Comparison of ENCODE assay signal across 17 cellular contexts in the genomic region with DNA sequence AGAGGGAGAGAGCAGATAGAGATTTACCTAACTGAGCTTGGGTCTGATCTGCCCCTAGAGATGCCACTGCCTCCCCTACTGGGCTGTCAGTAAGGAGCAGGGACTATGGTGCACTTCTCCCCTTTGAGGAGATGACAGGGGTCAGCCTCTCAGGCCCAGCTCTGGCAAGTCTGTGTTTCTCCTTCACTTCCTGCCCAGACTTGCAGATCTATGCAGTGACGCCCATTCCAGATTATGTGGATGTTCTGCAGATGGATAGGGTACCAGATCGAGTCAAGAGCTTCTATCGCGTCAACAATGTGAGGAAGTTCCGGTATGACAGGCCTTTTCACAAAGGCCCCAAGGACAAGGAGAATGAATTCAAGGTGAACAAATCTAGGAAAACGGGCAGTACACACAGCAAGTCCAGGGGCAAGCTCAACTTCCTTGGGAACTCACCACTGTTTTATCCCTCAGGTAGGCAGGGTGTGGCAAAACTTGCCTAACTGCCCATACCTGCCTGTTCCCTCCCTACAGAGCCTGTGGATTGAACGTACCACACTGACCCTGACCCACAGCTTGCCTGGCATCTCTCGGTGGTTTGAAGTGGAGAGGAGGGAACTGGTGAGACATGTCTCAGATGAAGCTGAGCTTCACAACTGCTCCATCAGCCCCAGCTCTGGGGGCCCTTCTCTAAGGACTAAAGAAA. TPM values are rescaled to one million over a fixed set of nuclear protein-coding genes. Genes with fewer than 3 reads are reported as not detected.
A peak's percentile ranks its signal among the peaks of the same experiment; 100 is the strongest.
DNase-seq lines count a peak whose midpoint lies in the region; ATAC-seq, FAIRE-seq and TF ChIP-seq lines count a peak whose summit lies in the region.
"Had no signal": no experiment of that assay in that cellular context is flagged by ENCODE, and none has a peak within 500 bp of the region (broad histone marks: within the 10 kb centered on the region; RNA-seq: fewer than 3 reads in every experiment).

No MANE protein-coding gene starts in this region.

- H3K36me3 ChIP-seq in mammary epithelial cell (ENCODE audit: insufficient read depth, low read length) (no peaks in the 10 kb centered on the region), breast epithelium (no peaks in the 10 kb centered on the region), bronchial epithelial cell (ENCODE audit: control insufficient read depth, insufficient read depth, low read length) (no peaks in the 10 kb centered on the region), keratinocyte (ENCODE audit: control insufficient read depth in 2 of 2, extremely low read depth in 1 of 2, insufficient read depth in 2 of 2, low read length in 2 of 2) (no peaks in the 10 kb centered on the region)
- H3K36me3 ChIP-seq: MG63 had no signal

- WGBS in mammary epithelial cell (ENCODE audit: low coverage, missing lambda C conversion rate): 79% methylated on average over 8 of the region's 8 CpGs

- intact Hi-C loops in mammary epithelial cell (cut with micrococcal nuclease): no loop called here
- intact Hi-C loops in breast epithelium (cut with DNase I; ENCODE audit: low total_unique reads): no loop called here

- CTCF ChIA-PET in mammary epithelial cell (lab: Charles Lee; ENCODE audit: low non-redundant PET): no interaction called here

- H3K4me2 ChIP-seq in mammary epithelial cell (ENCODE audit: insufficient read depth, low read depth, low read length) (no peak overlapping the region), keratinocyte (ENCODE audit: control insufficient read depth, extremely low read depth, insufficient read depth, low read depth, low read length) (peak overlapping the region; percentile 12)

- FAIRE-seq in bronchial epithelial cell (lab: Jason Lieb, UNC) (peak; percentile 50), keratinocyte (lab: Jason Lieb, UNC) (no peak)
- FAIRE-seq: H54, RCC 7860 had no signal

- no peak for ATAC-seq in HG03378 (IDR thresholded peaks at IDR 0.05; ENCODE audit: unreplicated experiment)
- ATAC-seq: Right ventricle myocardium inferior had no signal

- no peaks in the 10 kb centered on the region for H3K79me2 ChIP-seq in mammary epithelial cell (ENCODE audit: insufficient read depth, low read length)
- H3K79me2 ChIP-seq in keratinocyte (ENCODE audit: control insufficient read depth, insufficient read depth, low read length): no peaks in the 10 kb centered on the region

- H2AFZ ChIP-seq in mammary epithelial cell (ENCODE audit: low read depth, low read length) (no peak overlapping the region), keratinocyte (ENCODE audit: control insufficient read depth, low read length) (no peak overlapping the region)

- H3K9me3 ChIP-seq in mammary epithelial cell (replicated peaks; ENCODE audit: insufficient read depth, low read length) (no peaks in the 10 kb centered on the region), breast epithelium (no peaks in the 10 kb centered on the region), keratinocyte (ENCODE audit: control insufficient read depth, low read depth, low read length) (no peaks in the 10 kb centered on the region)
- H3K9me3 ChIP-seq: MG63 had no signal

- BruUV-seq in mammary epithelial cell (replicated peaks; lab: Mats Ljungman, UMichigan): no TSS peak

- H3K4me1 ChIP-seq in mammary epithelial cell (ENCODE audit: insufficient read depth, low read length): peaks cover 11% of the 10 kb centered on the region
- H3K4me1 ChIP-seq in breast epithelium: no peaks in the 10 kb centered on the region
- H3K4me1 ChIP-seq in keratinocyte (ENCODE audit: control insufficient read depth, extremely low read depth, insufficient read depth, low read length): peaks cover 6% of the 10 kb centered on the region

- H3K27ac ChIP-seq in mammary epithelial cell (ENCODE audit: insufficient read depth, low read depth, low read length) (no peak overlapping the region), breast epithelium (no peak overlapping the region), keratinocyte (ENCODE audit: control insufficient read depth, insufficient read depth, low read length) (no peak overlapping the region)

- H3K27me3 ChIP-seq in mammary epithelial cell (ENCODE audit: insufficient read depth, low read length): no peaks in the 10 kb centered on the region
- H3K27me3 ChIP-seq in breast epithelium: no peaks in the 10 kb centered on the region
- no peaks in the 10 kb centered on the region for H3K27me3 ChIP-seq in bronchial epithelial cell (ENCODE audit: control insufficient read depth, insufficient read depth, low read length)
- H3K27me3 ChIP-seq in keratinocyte (ENCODE audit: control insufficient read depth, extremely low read depth, insufficient read depth, low read length): no peaks in the 10 kb centered on the region
- H3K27me3 ChIP-seq: MG63 had no signal

- TF ChIP-seq CTCF in mammary epithelial cell (conservative IDR thresholded peaks at IDR 0.05 in 1 of 2, IDR thresholded peaks at IDR 0.05 in 1 of 2; ENCODE audit: extremely low read depth in 1 of 2, insufficient read depth in 1 of 2, low read depth in 1 of 2, low read length in 2 of 2) (no peak), breast epithelium (IDR thresholded peaks at IDR 0.05) (no peak), bronchial epithelial cell (IDR thresholded peaks at IDR 0.05; ENCODE audit: insufficient read depth, low read length, severe bottlenecking) (no peak), keratinocyte (optimal IDR thresholded peaks at IDR 0.05 in 1 of 3, IDR thresholded peaks at IDR 0.05 in 1 of 3, conservative IDR thresholded peaks at IDR 0.05 in 1 of 3; ENCODE audit: extremely low read depth in 1 of 3, insufficient read depth in 2 of 3, low read length in 3 of 3) (no peak)

- in situ Hi-C loops in mammary epithelial cell (cut with MboI; ENCODE audit: low sequenced_read_pairs in 2 of 2) (loop anchor here in 1 of 2 donors (25.0 kb wide), 1 partner anchor 394 kb away; no protein-coding TSS in a partner anchor), ACHN (cut with HindIII; ENCODE audit: low pct_ligation_motif_present, low pct_unique_long_range_greater_than_20kb, low sequenced_read_pairs) (no loop called here)

- DNase-seq in mammary epithelial cell (peak; percentile 13), breast epithelium (ENCODE audit: low spot score in 2 of 2) (no peak), bronchial epithelial cell (ENCODE audit: low read depth) (peak; percentile 70), keratinocyte (ENCODE audit: low read depth, low spot score) (no peak), ureter (ENCODE audit: low spot score) (peak; percentile 64), ACHN (no peak)
- DNase-seq in stimulated activated CD4-positive, alpha-beta T cell treated with anti-CD3 and anti-CD28 coated beads, Interleukin-4, amount 100 ng/mL, for 4 hours: no peak
- DNase-seq: DMS79, Kasumi-1, MG63, NCI-H1417 treated with DMSO at 0.1 percent for 48 hours, NCI-H187 treated with DMSO at 0.1 percent for 48 hours, NCI-H748 treated with DMSO at 0.1 percent for 48 hours had no signal

- H3K9ac ChIP-seq in mammary epithelial cell (ENCODE audit: insufficient read depth, low read length) (no peak overlapping the region), keratinocyte (ENCODE audit: control insufficient read depth, extremely low read depth, insufficient read depth, low read length) (no peak overlapping the region)

- H4K20me1 ChIP-seq in mammary epithelial cell (ENCODE audit: insufficient read depth, low read length) (no peaks in the 10 kb centered on the region), keratinocyte (ENCODE audit: control insufficient read depth, extremely low read depth, insufficient read depth, low read length) (no peaks in the 10 kb centered on the region)

- H3K4me3 ChIP-seq in mammary epithelial cell (replicated peaks in 1 of 3; ENCODE audit: insufficient read depth in 1 of 3, low read depth in 2 of 3, low read length in 3 of 3) (no peak overlapping the region), breast epithelium (no peak overlapping the region), bronchial epithelial cell (ENCODE audit: low read depth, low read length) (no peak overlapping the region), keratinocyte (ENCODE audit: control insufficient read depth in 2 of 3, extremely low read depth in 1 of 3, insufficient read depth in 2 of 3, low read depth in 1 of 3, low read length in 3 of 3) (no peak overlapping the region)
- H3K4me3 ChIP-seq: MG63 had no signal

- H3K9me1 ChIP-seq in keratinocyte (ENCODE audit: control insufficient read depth, extremely low read depth, insufficient read depth, low read length): no peaks in the 10 kb centered on the region

- dilution Hi-C loops in mammary epithelial cell (cut with HindIII; ENCODE audit: low sequenced_read_pairs) (no loop called here), keratinocyte (cut with MboI; ENCODE audit: extremely low pct_ligation_motif_present, low sequenced_read_pairs) (loop anchor here (25.0 kb wide), 1 partner anchor 244 kb away; no protein-coding TSS in a partner anchor)

- no peak for TF ChIP-seq POLR2A in breast epithelium (IDR thresholded peaks at IDR 0.05)

RNA-seq across cellular contexts. Expression of gene MANF, which starts 29.1 kb away (rescaled TPM):
- total RNA-seq in mammary epithelial cell: 100 to 1,000 TPM in 1 of 2 donors, 10 to 100 TPM in 1; 38.0 to 185 TPM
- 132 TPM for polyA plus RNA-seq in mammary epithelial cell
- 109 TPM for polyA minus RNA-seq in mammary epithelial cell
- total RNA-seq in breast epithelium: 10 to 100 TPM; 34.2 to 80.6 (median 40.0) TPM
- 248 and 315 TPM in 2 replicates for total RNA-seq in bronchial epithelial cell
- 71.1 to 156 TPM (median 143 TPM) in 3 replicates for polyA plus RNA-seq in keratinocyte
- polyA plus RNA-seq in keratinocyte (2011; ENCODE audit: low read depth): 252 TPM
- 130 and 172 TPM in 2 replicates for polyA plus RNA-seq in keratinocyte (2011; cell fraction: cytosol; rRNA removed)
- 119 and 134 TPM in 2 replicates for polyA plus RNA-seq in keratinocyte (2011; cell fraction: nucleus; rRNA removed)
- polyA plus RNA-seq in keratinocyte (2012; ENCODE audit: low replicate concordance): 155 and 156 TPM in 2 replicates
- polyA minus RNA-seq in keratinocyte: 10.5 to 43.9 TPM (median 12.8 TPM) in 3 replicates
- 34.1 TPM for polyA minus RNA-seq in keratinocyte (2011; cell fraction: cytosol; rRNA and poly(A)+ RNA removed)
- 10.1 and 17.4 TPM in 2 replicates for polyA minus RNA-seq in keratinocyte (2011; cell fraction: nucleus; rRNA and poly(A)+ RNA removed)
- 90.4 TPM for total RNA-seq in ureter

RNA-seq across cellular contexts. Expression of gene RBM15B, which starts 35.0 kb away (rescaled TPM):
- 10 to 100 TPM; 33.3 to 40.8 TPM for total RNA-seq in mammary epithelial cell
- 19.5 TPM for polyA plus RNA-seq in mammary epithelial cell
- 27.2 TPM for polyA minus RNA-seq in mammary epithelial cell
- 10 to 100 TPM; 24.6 to 32.5 (median 28.7) TPM for total RNA-seq in breast epithelium
- total RNA-seq in bronchial epithelial cell: 30.5 and 36.1 TPM in 2 replicates
- polyA plus RNA-seq in keratinocyte: 10.1 to 17.4 TPM (median 10.2 TPM) in 3 replicates
- polyA plus RNA-seq in keratinocyte (2011; ENCODE audit: low read depth): 5.5 TPM
- polyA plus RNA-seq in keratinocyte (2011; cell fraction: cytosol; rRNA removed): 10.4 and 13.4 TPM in 2 replicates
- 11.7 and 13.6 TPM in 2 replicates for polyA plus RNA-seq in keratinocyte (2011; cell fraction: nucleus; rRNA removed)
- polyA plus RNA-seq in keratinocyte (2012; ENCODE audit: low replicate concordance): 11.8 and 23.2 TPM in 2 replicates
- 14.2 to 32.1 TPM (median 15.0 TPM) in 3 replicates for polyA minus RNA-seq in keratinocyte
- 19.0 TPM for polyA minus RNA-seq in keratinocyte (2011; cell fraction: cytosol; rRNA and poly(A)+ RNA removed)
- 11.0 and 12.3 TPM in 2 replicates for polyA minus RNA-seq in keratinocyte (2011; cell fraction: nucleus; rRNA and poly(A)+ RNA removed)
- total RNA-seq in ureter: 34.3 TPM

Comparison
In these comparisons a context has a peak if more than half of its experiments do, and no peak if none do; other contexts are left out.
1. DNase-seq: peak in mammary epithelial cell (single experiment), bronchial epithelial cell (single experiment) and ureter (single experiment); none in breast epithelium (0 of 2), keratinocyte (single experiment), ACHN (single experiment) and stimulated activated CD4-positive, alpha-beta T cell treated with anti-CD3 and anti-CD28 coated beads, Interleukin-4, amount 100 ng/mL, for 4 hours (0 of 2).